Comparison of ENCODE assay signal across 1 cellular context in the genomic region with DNA sequence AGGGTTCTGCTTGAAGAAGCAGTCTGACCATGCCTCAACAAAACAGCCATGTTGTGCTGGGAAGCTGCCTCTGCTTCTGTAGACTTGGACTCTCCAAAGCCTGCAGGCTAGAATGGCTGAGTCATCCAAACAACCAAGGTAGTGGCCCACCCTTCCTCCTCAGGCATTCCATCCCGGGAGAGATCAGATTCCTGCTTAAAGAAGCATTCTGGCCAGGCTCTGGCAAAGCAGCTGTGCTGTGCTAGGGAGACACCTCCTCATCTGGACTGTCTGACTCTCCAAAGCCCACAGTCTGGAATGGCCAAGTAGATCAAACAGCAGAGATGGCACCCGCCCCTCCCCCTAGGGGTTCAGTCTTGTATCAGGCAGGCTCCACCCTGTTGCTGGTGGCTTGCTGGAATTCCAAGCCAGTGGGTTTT.
A peak's percentile ranks its signal among the peaks of the same experiment; 100 is the strongest.
TF ChIP-seq lines count a peak whose summit lies in the region.

No MANE protein-coding gene starts in this region.

TF ChIP-seq in K562, 482 proteins besides CTCF, POLR2A, EP300 and RAD21 (continued from another document):
- TF ChIP-seq YBX1 (IDR thresholded peaks at IDR 0.05) (no peak), SMARCA4 (IDR thresholded peaks at IDR 0.05) (no peak; the same call in 1 of the 2 replicates), MAFK (IDR thresholded peaks at IDR 0.05; ENCODE audit: low read length) (peak; percentile 55; the same call in 1 of the 2 replicates), CBX5 (IDR thresholded peaks at IDR 0.05; ENCODE audit: borderline replicate concordance, low read depth) (no peak), C11orf30 (IDR thresholded peaks at IDR 0.05; ENCODE audit: low read depth) (peak; percentile 88), DNMT1 (IDR thresholded peaks at IDR 0.05) (no peak), ZNF316 (IDR thresholded peaks at IDR 0.05) (peak; percentile 85), KLF1 (tag; IDR thresholded peaks at IDR 0.05) (0 out of 2 replicates have a peak, but pooled peaks have one; percentile 48), BCL6 (CRISPR knock-in tag; IDR thresholded peaks at IDR 0.05) (no peak), ZNF668 (CRISPR knock-in tag; IDR thresholded peaks at IDR 0.05) (no peak), MAFF (IDR thresholded peaks at IDR 0.05; ENCODE audit: low read length) (peak; percentile 64; the same call in 1 of the 2 replicates)
- TF ChIP-seq, protein P1, sequence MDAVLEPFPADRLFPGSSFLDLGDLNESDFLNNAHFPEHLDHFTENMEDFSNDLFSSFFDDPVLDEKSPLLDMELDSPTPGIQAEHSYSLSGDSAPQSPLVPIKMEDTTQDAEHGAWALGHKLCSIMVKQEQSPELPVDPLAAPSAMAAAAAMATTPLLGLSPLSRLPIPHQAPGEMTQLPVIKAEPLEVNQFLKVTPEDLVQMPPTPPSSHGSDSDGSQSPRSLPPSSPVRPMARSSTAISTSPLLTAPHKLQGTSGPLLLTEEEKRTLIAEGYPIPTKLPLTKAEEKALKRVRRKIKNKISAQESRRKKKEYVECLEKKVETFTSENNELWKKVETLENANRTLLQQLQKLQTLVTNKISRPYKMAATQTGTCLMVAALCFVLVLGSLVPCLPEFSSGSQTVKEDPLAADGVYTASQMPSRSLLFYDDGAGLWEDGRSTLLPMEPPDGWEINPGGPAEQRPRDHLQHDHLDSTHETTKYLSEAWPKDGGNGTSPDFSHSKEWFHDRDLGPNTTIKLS (IDR thresholded peaks at IDR 0.05; ENCODE audit: borderline replicate concordance, low read depth), result no peak
